In genomic region chr12:39912211-39912980, GRCh38 we compare ENCODE assay signal across 17 cellular contexts.
DNase-seq lines count a peak whose midpoint lies in the region; ATAC-seq, FAIRE-seq and TF ChIP-seq lines count a peak whose summit lies in the region.
"Had no signal": no experiment of that assay in that cellular context is flagged by ENCODE, and none has a peak within 500 bp of the region (broad histone marks: within the 10 kb centered on the region; RNA-seq: fewer than 3 reads in every experiment).

No MANE protein-coding gene starts in this region.

- TF ChIP-seq EP300 in transverse colon (IDR thresholded peaks at IDR 0.05; ENCODE audit: low read depth), result no peak

- intact Hi-C loops in transverse colon (cut with DNase I; ENCODE audit: low total_unique reads), result no loop called here

- in situ Hi-C loops in transverse colon (cut with MboI; ENCODE audit: low pct_ligation_motif_present in 1 of 4, low pct_unique_long_range_greater_than_20kb in 1 of 4, low sequenced_read_pairs in 3 of 4), result no loop called here

- no peak for TF ChIP-seq POLR2A in transverse colon (IDR thresholded peaks at IDR 0.05)

- FAIRE-seq in islet of Langerhans (lab: Jason Lieb, UNC) (peak; percentile 43), GM19239 (lab: Jason Lieb, UNC) (no peak)
- FAIRE-seq: endometrium had no signal

- H3K36me3 ChIP-seq in RWPE2 (ENCODE audit: low read depth), result no peaks in the 10 kb centered on the region
- no peaks in the 10 kb centered on the region for H3K36me3 ChIP-seq in transverse colon

- H3K4me3 ChIP-seq in RWPE2 (ENCODE audit: severe bottlenecking), result no peak overlapping the region
- H3K4me3 ChIP-seq in transverse colon, result no peak overlapping the region
- H3K4me3 ChIP-seq: PC-9 had no signal

- H3K4me1 ChIP-seq in RWPE2 (ENCODE audit: insufficient read depth, poor library complexity, severe bottlenecking) (no peaks in the 10 kb centered on the region), transverse colon (peaks cover 0 to 20% (median 10%) of the 10 kb centered on the region in 4 donors)

- H3K9me3 ChIP-seq in RWPE2 (ENCODE audit: severe bottlenecking), result no peaks in the 10 kb centered on the region
- no peaks in the 10 kb centered on the region for H3K9me3 ChIP-seq in transverse colon

- TF ChIP-seq CTCF in RWPE2 (IDR thresholded peaks at IDR 0.05; ENCODE audit: poor library complexity, severe bottlenecking), result no peak
- no peak for TF ChIP-seq CTCF in transverse colon (IDR thresholded peaks at IDR 0.05)

- 0 out of 3 replicates have a peak, but pooled peaks have one; percentile 23 for ATAC-seq in RWPE2 (ENCODE audit: low read depth)
- no peak for ATAC-seq in GM18861 (IDR thresholded peaks at IDR 0.05; ENCODE audit: unreplicated experiment)
- ATAC-seq in HG02763 (IDR thresholded peaks at IDR 0.05; ENCODE audit: unreplicated experiment), result no peak
- ATAC-seq: T-cell had no signal

- 49 to 67% methylated on average over 4 to 7 of the region's 7 CpGs for WGBS in transverse colon (ENCODE audit: low coverage in 1 of 2), 2 donors

- H3K27me3 ChIP-seq in RWPE2 (ENCODE audit: insufficient read depth, poor library complexity, severe bottlenecking), result no peaks in the 10 kb centered on the region
- no peaks in the 10 kb centered on the region for H3K27me3 ChIP-seq in transverse colon

- peak; percentile 13 for DNase-seq in NCI-H345 (lab: John Stamatoyannopoulos, UW)
- DNase-seq in NCI-H345 treated with DMSO at 0.1 percent for 48 hours (lab: John Stamatoyannopoulos, UW; ENCODE audit: unreplicated experiment), result no peak
- DNase-seq in RWPE2 (ENCODE audit: low spot score), result no peak
- peak; percentile 86 for DNase-seq in transverse colon
- DNase-seq in GM19239 (ENCODE audit: insufficient read length, low spot score), result no peak
- DNase-seq: ACHN; activated CD4-positive, CD25-positive, alpha-beta regulatory T cell treated with anti-CD3 and anti-CD28 coated beads, Interleukin-2, amount 50 U/mL, for 72 hours; activated naive CD4-positive, alpha-beta T cell treated with anti-CD3 and anti-CD28 coated beads, Interleukin-2, amount 50 U/mL, for 16 hours; CD8-positive, alpha-beta memory T cell; central memory CD4-positive, alpha-beta T cell; head of caudate nucleus; T-cell had no signal

- H3K27ac ChIP-seq in RWPE2 (ENCODE audit: poor library complexity, severe bottlenecking), result no peak overlapping the region
- peak overlapping the region; percentile 52 to 71 (median 66) for H3K27ac ChIP-seq in transverse colon
- H3K27ac ChIP-seq: PC-9 had no signal

Comparison
In these comparisons a context has a peak if more than half of its experiments do, and no peak if none do; other contexts are left out.
1. DNase-seq: peak in NCI-H345 (single experiment) and transverse colon (single experiment); none in NCI-H345 treated with DMSO at 0.1 percent for 48 hours (single experiment), RWPE2 (single experiment) and GM19239 (single experiment).